ENCODE assay signal across 8 cellular contexts in genomic region chr6:170584954-170585498, GRCh38. TPM values are rescaled to one million over a fixed set of nuclear protein-coding genes. Genes with fewer than 3 reads are reported as not detected.
A peak's percentile ranks its signal among the peaks of the same experiment; 100 is the strongest.
DNase-seq lines count a peak whose midpoint lies in the region; ATAC-seq, FAIRE-seq and TF ChIP-seq lines count a peak whose summit lies in the region.

No MANE protein-coding gene starts in this region.

- H3K27ac Mint-ChIP-seq in activated naive CD4-positive, alpha-beta T cell treated with anti-CD3 and anti-CD28 coated beads for 36 hours = peak overlapping the region; percentile 91
- H3K27ac Mint-ChIP-seq in activated CD8-positive, alpha-beta T cell treated with anti-CD3 and anti-CD28 coated beads for 36 hours = peak overlapping the region; percentile 96
- peak overlapping the region; percentile 95 for H3K27ac Mint-ChIP-seq in stimulated activated effector memory CD8-positive, alpha-beta T cell treated with anti-CD3 and anti-CD28 coated beads, Interleukin-12 subunit alpha, Interleukin-12 subunit beta, amount 100 ng/mL, for 72 hours

- FAIRE-seq in urothelium cell line (lab: Jason Lieb, UNC) = no peak

- no peaks in the 10 kb centered on the region for H3K9me3 Mint-ChIP-seq in activated naive CD4-positive, alpha-beta T cell treated with anti-CD3 and anti-CD28 coated beads for 36 hours
- H3K9me3 Mint-ChIP-seq in activated CD8-positive, alpha-beta T cell treated with anti-CD3 and anti-CD28 coated beads for 36 hours = peaks cover 2% of the 10 kb centered on the region
- H3K9me3 Mint-ChIP-seq in stimulated activated effector memory CD8-positive, alpha-beta T cell treated with anti-CD3 and anti-CD28 coated beads, Interleukin-12 subunit alpha, Interleukin-12 subunit beta, amount 100 ng/mL, for 72 hours = no peaks in the 10 kb centered on the region

- ATAC-seq in HG03064 (IDR thresholded peaks at IDR 0.05; ENCODE audit: low read depth, unreplicated experiment) (peak; percentile 42), HG03565 (IDR thresholded peaks at IDR 0.05; ENCODE audit: unreplicated experiment) (no peak)
- no peak for ATAC-seq in activated CD8-positive, alpha-beta T cell treated with anti-CD3 and anti-CD28 coated beads for 36 hours
- no peak for ATAC-seq in stimulated activated effector memory CD8-positive, alpha-beta T cell treated with anti-CD3 and anti-CD28 coated beads, Interleukin-12 subunit alpha, Interleukin-12 subunit beta, amount 100 ng/mL, for 72 hours

- POLR2A ChIA-PET in activated CD8-positive, alpha-beta T cell treated with anti-CD3 and anti-CD28 coated beads for 36 hours (lab: Charles Lee) = interaction anchor here (1.1 to 2.7 kb wide), 5 partner anchors 11 to 31 kb away, joined by 3 to 20 read pairs (median 4); partner anchors contain the start of genes PSMB1 and TBP

- peak overlapping the region; percentile 89 for H3K4me3 ChIP-seq in iPS-11a (ENCODE audit: low read depth, low read length)

- intact Hi-C loops in activated naive CD4-positive, alpha-beta T cell treated with anti-CD3 and anti-CD28 coated beads for 36 hours (cut with micrococcal nuclease) = loop anchor here (1.0 kb wide), 1 partner anchor 31 kb away; the partner anchor contains the start of gene TBP
- intact Hi-C loops in activated CD8-positive, alpha-beta T cell treated with anti-CD3 and anti-CD28 coated beads for 36 hours (cut with micrococcal nuclease) = no loop called here

- peaks cover 26% of the 10 kb centered on the region for H3K36me3 Mint-ChIP-seq in activated naive CD4-positive, alpha-beta T cell treated with anti-CD3 and anti-CD28 coated beads for 36 hours (ENCODE audit: low read depth)
- peaks cover 38% of the 10 kb centered on the region for H3K36me3 Mint-ChIP-seq in activated CD8-positive, alpha-beta T cell treated with anti-CD3 and anti-CD28 coated beads for 36 hours (ENCODE audit: low read depth)
- peaks cover 43% of the 10 kb centered on the region for H3K36me3 Mint-ChIP-seq in stimulated activated effector memory CD8-positive, alpha-beta T cell treated with anti-CD3 and anti-CD28 coated beads, Interleukin-12 subunit alpha, Interleukin-12 subunit beta, amount 100 ng/mL, for 72 hours

- no peaks in the 10 kb centered on the region for H3K27me3 Mint-ChIP-seq in activated naive CD4-positive, alpha-beta T cell treated with anti-CD3 and anti-CD28 coated beads for 36 hours (ENCODE audit: low read depth)
- peaks cover 2% of the 10 kb centered on the region for H3K27me3 Mint-ChIP-seq in activated CD8-positive, alpha-beta T cell treated with anti-CD3 and anti-CD28 coated beads for 36 hours

- H3K4me3 Mint-ChIP-seq in activated naive CD4-positive, alpha-beta T cell treated with anti-CD3 and anti-CD28 coated beads for 36 hours = peak overlapping the region; percentile 99
- H3K4me3 Mint-ChIP-seq in activated CD8-positive, alpha-beta T cell treated with anti-CD3 and anti-CD28 coated beads for 36 hours = peak overlapping the region; percentile 100
- H3K4me3 Mint-ChIP-seq in stimulated activated effector memory CD8-positive, alpha-beta T cell treated with anti-CD3 and anti-CD28 coated beads, Interleukin-12 subunit alpha, Interleukin-12 subunit beta, amount 100 ng/mL, for 72 hours = peak overlapping the region; percentile 97

- H3K4me1 Mint-ChIP-seq in activated naive CD4-positive, alpha-beta T cell treated with anti-CD3 and anti-CD28 coated beads for 36 hours (ENCODE audit: low read depth) = peaks cover 34% of the 10 kb centered on the region
- H3K4me1 Mint-ChIP-seq in activated CD8-positive, alpha-beta T cell treated with anti-CD3 and anti-CD28 coated beads for 36 hours (ENCODE audit: low read depth) = peaks cover 29% of the 10 kb centered on the region
- H3K4me1 Mint-ChIP-seq in stimulated activated effector memory CD8-positive, alpha-beta T cell treated with anti-CD3 and anti-CD28 coated beads, Interleukin-12 subunit alpha, Interleukin-12 subunit beta, amount 100 ng/mL, for 72 hours = peaks cover 36% of the 10 kb centered on the region

- CTCF ChIA-PET in activated naive CD4-positive, alpha-beta T cell treated with anti-CD3 and anti-CD28 coated beads for 36 hours (lab: Charles Lee) = no interaction called here
- CTCF ChIA-PET in activated CD8-positive, alpha-beta T cell treated with anti-CD3 and anti-CD28 coated beads for 36 hours (lab: Charles Lee) = interaction anchor here (1.2 to 1.6 kb wide), 2 partner anchors 10 to 33 kb away, joined by 3 to 8 read pairs; no protein-coding TSS in a partner anchor

- no peak for DNase-seq in activated naive CD4-positive, alpha-beta T cell treated with anti-CD3 and anti-CD28 coated beads for 36 hours
- no peak for DNase-seq in activated naive CD4-positive, alpha-beta T cell treated with anti-CD3 and anti-CD28 coated beads, Interleukin-2, amount 50 U/mL, for 16 hours
- DNase-seq in activated CD8-positive, alpha-beta T cell treated with anti-CD3 and anti-CD28 coated beads for 36 hours = no peak
- DNase-seq in stimulated activated effector memory CD8-positive, alpha-beta T cell treated with anti-CD3 and anti-CD28 coated beads, Interleukin-12 subunit alpha, Interleukin-12 subunit beta, amount 100 ng/mL, for 72 hours (ENCODE audit: low spot score in 2 of 2) = peak in 1 of 2 donors; percentile 51
- DNase-seq in urothelium cell line (ENCODE audit: low spot score) = no peak

- TF ChIP-seq CTCF in activated CD8-positive, alpha-beta T cell treated with anti-CD3 and anti-CD28 coated beads for 36 hours (IDR thresholded peaks at IDR 0.05) = no peak

RNA-seq across cellular contexts. Expression of gene PDCD2, which starts 0.6 kb away (rescaled TPM):
- 100 to 1,000 TPM; 106 to 109 TPM for total RNA-seq in activated naive CD4-positive, alpha-beta T cell treated with anti-CD3 and anti-CD28 coated beads for 36 hours
- 100 to 1,000 TPM; 132 to 140 TPM for total RNA-seq in activated CD8-positive, alpha-beta T cell treated with anti-CD3 and anti-CD28 coated beads for 36 hours

RNA-seq across cellular contexts. Expression of gene TBP, which starts 30.9 kb away (rescaled TPM):
- 10 to 100 TPM; 19.4 to 22.3 TPM for total RNA-seq in activated naive CD4-positive, alpha-beta T cell treated with anti-CD3 and anti-CD28 coated beads for 36 hours
- 10 to 100 TPM; 21.0 to 22.1 TPM for total RNA-seq in activated CD8-positive, alpha-beta T cell treated with anti-CD3 and anti-CD28 coated beads for 36 hours

RNA-seq across cellular contexts. Expression of gene PSMB1, which starts 31.9 kb away (rescaled TPM):
- total RNA-seq in activated naive CD4-positive, alpha-beta T cell treated with anti-CD3 and anti-CD28 coated beads for 36 hours = 100 to 1,000 TPM; 236 to 252 TPM
- total RNA-seq in activated CD8-positive, alpha-beta T cell treated with anti-CD3 and anti-CD28 coated beads for 36 hours = 100 to 1,000 TPM; 236 to 247 TPM
